ENCODE assay signal across 14 cellular contexts in genomic region chr5:64144429-64145215, GRCh38. TPM values are rescaled to one million over a fixed set of nuclear protein-coding genes. Genes with fewer than 3 reads are reported as not detected.
A peak's percentile ranks its signal among the peaks of the same experiment; 100 is the strongest.
DNase-seq lines count a peak whose midpoint lies in the region; ATAC-seq, FAIRE-seq and TF ChIP-seq lines count a peak whose summit lies in the region.
"Had no signal": no experiment of that assay in that cellular context is flagged by ENCODE, and none has a peak within 500 bp of the region (broad histone marks: within the 10 kb centered on the region; RNA-seq: fewer than 3 reads in every experiment).

No MANE protein-coding gene starts in this region.

- TF ChIP-seq CTCF in RWPE2 (IDR thresholded peaks at IDR 0.05; ENCODE audit: poor library complexity, severe bottlenecking) (no peak), fibroblast of lung (conservative IDR thresholded peaks at IDR 0.05 in 1 of 2, IDR thresholded peaks at IDR 0.05 in 1 of 2; ENCODE audit: low read depth in 1 of 2, low read length in 2 of 2) (no peak), omental fat pad (IDR thresholded peaks at IDR 0.05) (no peak)

- peak overlapping the region; percentile 23 for H3K4me2 ChIP-seq in fibroblast of lung (ENCODE audit: extremely low read depth, insufficient read depth, low read length)

- H3K27ac ChIP-seq in RWPE2 (ENCODE audit: poor library complexity, severe bottlenecking), result no peak overlapping the region
- no peak overlapping the region for H3K27ac ChIP-seq in fibroblast of lung (ENCODE audit: insufficient read depth, low read length)

- FAIRE-seq in HTR-8/SVneo (lab: Jason Lieb, UNC), result no peak
- FAIRE-seq: K562 had no signal

- no peaks in the 10 kb centered on the region for H3K9me3 ChIP-seq in RWPE2 (ENCODE audit: severe bottlenecking)
- no peaks in the 10 kb centered on the region for H3K9me3 ChIP-seq in fibroblast of lung (ENCODE audit: control insufficient read depth, insufficient read depth, low read depth, low read length)

- DNase-seq in EL (peak; percentile 13), RWPE2 (ENCODE audit: low spot score) (no peak), fibroblast of lung (ENCODE audit: low read depth in 2 of 2) (peak; percentile 41 to 71), omental fat pad (ENCODE audit: low spot score) (no peak), NCI-H2227 treated with DMSO at 0.1 percent for 48 hours (lab: John Stamatoyannopoulos, UW) (no peak), germinal center (ENCODE audit: low spot score) (no peak), HTR-8/SVneo (ENCODE audit: insufficient read length, low spot score) (no peak)
- DNase-seq: activated CD8-positive, alpha-beta memory T cell treated with anti-CD3 and anti-CD28 coated beads, Interleukin-2, amount 50 U/mL, for 48 hours; activated naive CD4-positive, alpha-beta T cell treated with anti-CD3 and anti-CD28 coated beads, Interleukin-2, amount 10 ng/mL, durations not matched to agents 7 days and 5 days; erythroblast; NCI-H146 had no signal

- peak; percentile 78 for ATAC-seq in RWPE2 (ENCODE audit: low read depth)
- peak; percentile 83 for ATAC-seq in omental fat pad (ENCODE audit: low FRiP score)
- no peak for ATAC-seq in HG02678 (IDR thresholded peaks at IDR 0.05; ENCODE audit: unreplicated experiment)
- ATAC-seq: activated CD4-positive, CD25-positive, alpha-beta regulatory T cell treated with anti-CD3 and anti-CD28 coated beads, Interleukin-2, amount 50 U/mL, for 24 hours; K562 had no signal

- no peaks in the 10 kb centered on the region for H4K20me1 ChIP-seq in fibroblast of lung (ENCODE audit: control insufficient read depth, extremely low read depth, insufficient read depth, low read length)

- H3K4me1 ChIP-seq in RWPE2 (ENCODE audit: insufficient read depth, poor library complexity, severe bottlenecking) (no peaks in the 10 kb centered on the region), fibroblast of lung (ENCODE audit: control insufficient read depth, extremely low read depth, insufficient read depth, low read length) (peaks cover 2% of the 10 kb centered on the region)

- H3K27me3 ChIP-seq in RWPE2 (ENCODE audit: insufficient read depth, poor library complexity, severe bottlenecking) (no peaks in the 10 kb centered on the region), fibroblast of lung (ENCODE audit: control insufficient read depth, insufficient read depth, low read length) (no peaks in the 10 kb centered on the region)

- H3K9ac ChIP-seq in fibroblast of lung (ENCODE audit: insufficient read depth, low read length), result no peak overlapping the region

- H2AFZ ChIP-seq in fibroblast of lung (ENCODE audit: low read length), result peak overlapping the region; percentile 10

- no peak overlapping the region for H3K4me3 ChIP-seq in RWPE2 (ENCODE audit: severe bottlenecking)
- no peak overlapping the region for H3K4me3 ChIP-seq in fibroblast of lung (replicated peaks in 1 of 4; ENCODE audit: control extremely low read depth in 1 of 4, insufficient read depth in 1 of 4, low read depth in 3 of 4, low read length in 4 of 4)
- H3K4me3 ChIP-seq: K562 had no signal

- H3K79me2 ChIP-seq in fibroblast of lung (ENCODE audit: control insufficient read depth, insufficient read depth, low read length), result no peaks in the 10 kb centered on the region

- H3K36me3 ChIP-seq in RWPE2 (ENCODE audit: low read depth) (no peaks in the 10 kb centered on the region), fibroblast of lung (ENCODE audit: control insufficient read depth, insufficient read depth, low read length) (no peaks in the 10 kb centered on the region)

RNA-seq across cellular contexts. Expression of gene RNF180, which starts 21.0 kb away (rescaled TPM):
- total RNA-seq in fibroblast of lung, result 2.6 and 2.8 TPM in 2 replicates
- polyA plus RNA-seq in fibroblast of lung, result 0.62 and 2.3 TPM in 2 replicates
- polyA plus RNA-seq in fibroblast of lung (2012), result 0.30 and 1.9 TPM in 2 replicates
- polyA minus RNA-seq in fibroblast of lung (ENCODE audit: low replicate concordance), result 0.86 TPM in 1 of 2 replicates, not detected in the other
- total RNA-seq in omental fat pad, result 10 to 100 TPM in 2 of 4 donors, 1 to 10 TPM in 2; 7.6 to 18.1 (median 11.5) TPM
- polyA plus RNA-seq: K562 had no signal

Comparison
In these comparisons a context has a peak if more than half of its experiments do, and no peak if none do; other contexts are left out.
1. DNase-seq: peak in EL (single experiment) and fibroblast of lung (2 of 2); none in RWPE2 (single experiment), omental fat pad (single experiment), NCI-H2227 treated with DMSO at 0.1 percent for 48 hours (single experiment), germinal center (single experiment) and HTR-8/SVneo (single experiment).